ENCODE assay signal across 3 cellular contexts in genomic region chr12:76714415-76714814, GRCh38.
A peak's percentile ranks its signal among the peaks of the same experiment; 100 is the strongest.
TF ChIP-seq lines count a peak whose summit lies in the region.

No MANE protein-coding gene starts in this region.

TF ChIP-seq in HepG2, 621 proteins besides CTCF, POLR2A, EP300 and RAD21:
- TF ChIP-seq ZNF441 (CRISPR knock-in tag; IDR thresholded peaks at IDR 0.05; ENCODE audit: borderline replicate concordance), result no peak
- peak; percentile 52; the same call in 1 of the 2 replicates for TF ChIP-seq ZNF564 (CRISPR knock-in tag; IDR thresholded peaks at IDR 0.05)

TF ChIP-seq in HEK293, 187 proteins besides CTCF, POLR2A, EP300 and RAD21:
- no peak for TF ChIP-seq ZNF707 (tag by site-specific recombination; IDR thresholded peaks at IDR 0.05)
- TF ChIP-seq ZNF10 (tag by site-specific recombination; IDR thresholded peaks at IDR 0.05), result 0 out of 2 replicates have a peak, but pooled peaks have one; percentile 63

TF ChIP-seq in K562, 482 proteins besides CTCF, POLR2A, EP300 and RAD21:
- peak; percentile 75 for TF ChIP-seq ZNF134 (CRISPR knock-in tag; conservative IDR thresholded peaks at IDR 0.05)
- no peak for TF ChIP-seq MCM7 (IDR thresholded peaks at IDR 0.05)
